ENCODE assay signal across 20 cellular contexts in the genomic region with DNA sequence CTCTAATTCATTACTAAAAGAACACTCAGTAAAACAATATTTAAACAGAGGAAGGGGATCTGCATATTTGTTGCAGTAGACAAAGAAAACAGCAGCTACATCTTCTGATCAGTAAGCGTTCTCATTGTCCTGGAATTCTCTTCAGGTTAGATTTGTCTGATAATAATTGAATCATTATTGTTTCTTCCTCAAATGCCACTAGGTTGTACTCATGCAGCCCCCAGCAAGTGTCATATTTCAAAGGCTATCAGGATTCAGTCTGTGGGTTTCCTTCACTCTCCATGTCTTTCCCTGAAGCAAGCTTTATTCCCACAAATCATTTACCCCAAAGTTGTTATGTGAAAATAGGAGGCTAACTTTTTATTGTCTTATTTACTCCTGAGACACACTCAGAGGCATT. TPM values are rescaled to one million over a fixed set of nuclear protein-coding genes. Genes with fewer than 3 reads are reported as not detected.
DNase-seq lines count a peak whose midpoint lies in the region; ATAC-seq and TF ChIP-seq lines count a peak whose summit lies in the region.
"Had no signal": no experiment of that assay in that cellular context is flagged by ENCODE, and none has a peak within 500 bp of the region (broad histone marks: within the 10 kb centered on the region; RNA-seq: fewer than 3 reads in every experiment).

No MANE protein-coding gene starts in this region.

- no peaks in the 10 kb centered on the region for H3K9me2 ChIP-seq in PC-3 (replicated peaks; ENCODE audit: low read length)

- H3K36me3 ChIP-seq in PC-3 (ENCODE audit: low read depth, low read length) (no peaks in the 10 kb centered on the region), uterus (no peaks in the 10 kb centered on the region)
- H3K36me3 ChIP-seq: transverse colon had no signal

- H3K36me3 Mint-ChIP-seq in natural killer cell treated with Interleukin-12 subunit alpha and Interleukin-12 subunit beta and Interleukin-15 and Interleukin-18, amount 100 ng/mL, for 72 hours: peaks cover 6% of the 10 kb centered on the region
- H3K36me3 Mint-ChIP-seq: stimulated activated memory B cell treated with anti-CD40 and anti-IgM and Interleukin-4, amounts not matched to agents 10 μg/mL and 1 μg/mL and 100 μg/mL, for 72 hours had no signal

- no peaks in the 10 kb centered on the region for H3K4me1 Mint-ChIP-seq in natural killer cell treated with Interleukin-12 subunit alpha and Interleukin-12 subunit beta and Interleukin-15 and Interleukin-18, amount 100 ng/mL, for 72 hours (ENCODE audit: low read depth in 2 of 2)
- H3K4me1 Mint-ChIP-seq: B cell; stimulated activated memory B cell treated with anti-CD40 and anti-IgM and Interleukin-4, amounts not matched to agents 10 μg/mL and 1 μg/mL and 100 μg/mL, for 72 hours had no signal

- H3K4me3 ChIP-seq in PC-3 (ENCODE audit: low read length): no peak overlapping the region
- no peak overlapping the region for H3K4me3 ChIP-seq in epithelial cell of esophagus (ENCODE audit: low read length)
- no peak overlapping the region for H3K4me3 ChIP-seq in uterus
- H3K4me3 ChIP-seq: skin epidermis, transverse colon had no signal

- H3K4me3 Mint-ChIP-seq in natural killer cell treated with Interleukin-12 subunit alpha and Interleukin-12 subunit beta and Interleukin-15 and Interleukin-18, amount 100 ng/mL, for 72 hours: no peak overlapping the region
- H3K4me3 Mint-ChIP-seq: B cell; stimulated activated memory B cell treated with anti-CD40 and anti-IgM and Interleukin-4, amounts not matched to agents 10 μg/mL and 1 μg/mL and 100 μg/mL, for 72 hours had no signal

- peaks cover 17% of the 10 kb centered on the region for H3K9me3 Mint-ChIP-seq in natural killer cell treated with Interleukin-12 subunit alpha and Interleukin-12 subunit beta and Interleukin-15 and Interleukin-18, amount 100 ng/mL, for 72 hours

- BruUV-seq in PC-3 (replicated peaks; lab: Mats Ljungman, UMichigan): no TSS peak

- H2AFZ ChIP-seq in PC-3 (ENCODE audit: low read length): no peak overlapping the region

- H3K27me3 ChIP-seq in PC-3 (ENCODE audit: low read length): no peaks in the 10 kb centered on the region
- H3K27me3 ChIP-seq in uterus: no peaks in the 10 kb centered on the region
- H3K27me3 ChIP-seq: transverse colon had no signal

- H3K27ac ChIP-seq in PC-3 (ENCODE audit: low read length): peak overlapping the region; percentile 30; the same call in 1 of the 2 replicates
- H3K27ac ChIP-seq in uterus: no peak overlapping the region
- H3K27ac ChIP-seq: skin epidermis, transverse colon had no signal

- H3K27me3 Mint-ChIP-seq in natural killer cell treated with Interleukin-12 subunit alpha and Interleukin-12 subunit beta and Interleukin-15 and Interleukin-18, amount 100 ng/mL, for 72 hours: no peaks in the 10 kb centered on the region
- H3K27me3 Mint-ChIP-seq: B cell; stimulated activated memory B cell treated with anti-CD40 and anti-IgM and Interleukin-4, amounts not matched to agents 10 μg/mL and 1 μg/mL and 100 μg/mL, for 72 hours had no signal

- H3K4me2 ChIP-seq in PC-3 (ENCODE audit: low read length): peak overlapping the region; percentile 63

- POLR2A ChIA-PET in PC-3 (lab: Charles Lee; ENCODE audit: unreplicated experiment): no interaction called here

- CTCF ChIA-PET in PC-3 (lab: Charles Lee): no interaction called here

- ATAC-seq in PC-3 (peak; percentile 80), GM21423 (IDR thresholded peaks at IDR 0.05; ENCODE audit: unreplicated experiment) (no peak), GM19467 (IDR thresholded peaks at IDR 0.05; ENCODE audit: unreplicated experiment) (no peak)
- ATAC-seq in natural killer cell treated with Interleukin-12 subunit alpha and Interleukin-12 subunit beta and Interleukin-15 and Interleukin-18, amount 100 ng/mL, for 72 hours: no peak
- ATAC-seq: stimulated activated memory B cell treated with anti-CD40 and anti-IgM and Interleukin-4, amounts not matched to agents 10 μg/mL and 1 μg/mL and 100 μg/mL, for 72 hours had no signal

- H3K79me2 ChIP-seq in PC-3 (ENCODE audit: low read length): no peaks in the 10 kb centered on the region

- no peak for TF ChIP-seq POLR2A in uterus (IDR thresholded peaks at IDR 0.05)

- no peaks in the 10 kb centered on the region for H3F3A ChIP-seq in PC-3 (ENCODE audit: low read length, unreplicated experiment)

- DNase-seq in GM03348 (ENCODE audit: low spot score): peak; percentile 8
- peak; percentile 64 for DNase-seq in PC-3
- DNase-seq in epithelial cell of esophagus (ENCODE audit: low read depth): peak; percentile 40
- peak; percentile 44 for DNase-seq in non-pigmented ciliary epithelial cell (ENCODE audit: low read depth)
- no peak for DNase-seq in natural killer cell treated with Interleukin-12 subunit alpha and Interleukin-12 subunit beta and Interleukin-15 and Interleukin-18, amount 100 ng/mL, for 72 hours (ENCODE audit: low spot score)
- no peak for DNase-seq in uterus
- DNase-seq: activated gamma-delta T cell treated with Interleukin-2 at 50 U/mL for 16 hours, GOT3, Kasumi-1, mesenchymal stem cell, NCI-H187, NCI-H524, occipital lobe, transverse colon had no signal

- no peaks in the 10 kb centered on the region for H4K20me1 ChIP-seq in PC-3 (ENCODE audit: low read length)

- intact Hi-C loops in PC-3 (cut with micrococcal nuclease): no loop called here
- intact Hi-C loops in uterus (cut with DNase I; ENCODE audit: low total_unique reads): no loop called here

- peaks cover 24% of the 10 kb centered on the region for H3K4me1 ChIP-seq in PC-3 (ENCODE audit: insufficient read depth, low read length)
- H3K4me1 ChIP-seq in uterus: no peaks in the 10 kb centered on the region
- H3K4me1 ChIP-seq: transverse colon had no signal

- no peak overlapping the region for H3K9ac ChIP-seq in PC-3 (ENCODE audit: low read length)

- no peak for TF ChIP-seq CTCF in PC-3 (conservative IDR thresholded peaks at IDR 0.05; ENCODE audit: low read depth, low read length)
- no peak for TF ChIP-seq CTCF in epithelial cell of esophagus (IDR thresholded peaks at IDR 0.05; ENCODE audit: insufficient read depth, low read depth, low read length, missing control alignments)
- TF ChIP-seq CTCF in uterus (IDR thresholded peaks at IDR 0.05): no peak

- H3K27ac Mint-ChIP-seq in natural killer cell treated with Interleukin-12 subunit alpha and Interleukin-12 subunit beta and Interleukin-15 and Interleukin-18, amount 100 ng/mL, for 72 hours: no peak overlapping the region
- H3K27ac Mint-ChIP-seq: B cell; stimulated activated memory B cell treated with anti-CD40 and anti-IgM and Interleukin-4, amounts not matched to agents 10 μg/mL and 1 μg/mL and 100 μg/mL, for 72 hours had no signal

- H3K9me3 ChIP-seq in PC-3 (ENCODE audit: low read length) (no peaks in the 10 kb centered on the region), uterus (no peaks in the 10 kb centered on the region)
- H3K9me3 ChIP-seq: transverse colon had no signal

RNA-seq across cellular contexts. Expression of a gene that starts 14.7 kb away (rescaled TPM):
- total RNA-seq in PC-3 (2014; rRNA removed): not detected in 2 replicates
- not detected for total RNA-seq in natural killer cell treated with Interleukin-12 subunit alpha and Interleukin-12 subunit beta and Interleukin-15 and Interleukin-18, amount 100 ng/mL, for 72 hours
- total RNA-seq in uterus: 1 to 10 TPM in 1 of 4 donors, under 1 TPM in 2, not detected in 1; under 0.01 to 2.2 (median 0.34) TPM
- total RNA-seq: B cell, OCI-LY7 had no signal

Comparison
In these comparisons a context has a peak if more than half of its experiments do, and no peak if none do; other contexts are left out.
1. DNase-seq: peak in GM03348 (single experiment), PC-3 (single experiment), epithelial cell of esophagus (single experiment) and non-pigmented ciliary epithelial cell (single experiment); none in natural killer cell treated with Interleukin-12 subunit alpha and Interleukin-12 subunit beta and Interleukin-15 and Interleukin-18, amount 100 ng/mL, for 72 hours (single experiment) and uterus (0 of 2).